In the genomic region with DNA sequence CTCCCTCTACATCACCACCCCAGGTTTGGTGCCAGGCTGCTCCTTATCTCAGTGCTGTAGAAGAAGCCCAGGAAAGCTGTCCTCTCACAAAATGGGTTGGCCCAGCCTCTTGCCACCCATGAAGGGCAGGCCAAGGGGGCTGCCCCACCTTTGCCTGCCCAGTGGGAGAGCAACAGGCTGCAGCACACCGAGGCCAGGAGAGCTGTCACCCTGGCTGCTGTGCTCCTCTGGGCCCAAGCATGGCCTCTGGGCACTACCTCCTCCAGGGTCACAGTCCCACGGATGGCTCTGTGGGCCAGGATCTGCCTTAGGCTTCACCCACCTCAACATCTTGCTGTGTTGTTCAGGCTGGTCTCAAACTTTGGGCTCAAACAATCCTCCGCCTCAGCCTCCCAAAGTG, we compare ENCODE assay signal across 20 cellular contexts. TPM values are rescaled to one million over a fixed set of nuclear protein-coding genes. Genes with fewer than 3 reads are reported as not detected.
DNase-seq lines count a peak whose midpoint lies in the region; ATAC-seq and TF ChIP-seq lines count a peak whose summit lies in the region.
"Had no signal": no experiment of that assay in that cellular context is flagged by ENCODE, and none has a peak within 500 bp of the region (broad histone marks: within the 10 kb centered on the region; RNA-seq: fewer than 3 reads in every experiment).

No MANE protein-coding gene starts in this region.

- peak overlapping the region; percentile 55 for H2BK5ac ChIP-seq in neuronal stem cell (ENCODE audit: low read length)

- no peak overlapping the region for H3K4me2 ChIP-seq in neuronal stem cell (ENCODE audit: insufficient read depth, low read length, poor library complexity, severe bottlenecking)

- no peak for TF ChIP-seq CTCF in left ventricle myocardium inferior (IDR thresholded peaks at IDR 0.05; ENCODE audit: borderline replicate concordance)
- no peak for TF ChIP-seq CTCF in testis (IDR thresholded peaks at IDR 0.05)
- TF ChIP-seq CTCF in nephron progenitor cell (IDR thresholded peaks at IDR 0.05): no peak

- H3K18ac ChIP-seq in neuronal stem cell (ENCODE audit: low read length): no peak overlapping the region

- intact Hi-C loops in Right ventricle myocardium inferior (cut with DNase I): no loop called here
- intact Hi-C loops in left ventricle myocardium inferior (cut with micrococcal nuclease): no loop called here
- intact Hi-C loops in dendritic cell treated with granulocyte-macrophage colony-stimulating factor and Interleukin-4, amounts not matched to agents 40 ng/mL and 50 ng/mL, for 4 days (cut with micrococcal nuclease): no loop called here
- intact Hi-C loops in testis (cut with DNase I; ENCODE audit: low total_unique reads): loop anchor here (5.0 kb wide), 1 partner anchor 49 kb away; the partner anchor contains the start of gene UQCC5

- no peak overlapping the region for H4K91ac ChIP-seq in neuronal stem cell (ENCODE audit: low read depth, low read length, poor library complexity)

- H3K9me3 ChIP-seq in left ventricle myocardium inferior (replicated peaks): no peaks in the 10 kb centered on the region
- H3K9me3 ChIP-seq in neuronal stem cell (replicated peaks in 1 of 2; ENCODE audit: control insufficient read depth in 2 of 2, insufficient read depth in 1 of 2, low read depth in 1 of 2, low read length in 2 of 2): no peaks in the 10 kb centered on the region
- no peaks in the 10 kb centered on the region for H3K9me3 ChIP-seq in testis
- H3K9me3 ChIP-seq: Caco-2 had no signal

- no peak overlapping the region for H3K9ac ChIP-seq in neuronal stem cell (ENCODE audit: low read depth, low read length, poor library complexity)
- H3K9ac ChIP-seq: GM23248 had no signal

- peaks cover 67% of the 10 kb centered on the region for H3K4me1 Mint-ChIP-seq in dendritic cell treated with granulocyte-macrophage colony-stimulating factor and Interleukin-4, amounts not matched to agents 40 ng/mL and 50 ng/mL, for 4 days (ENCODE audit: low read depth)
- H3K4me1 Mint-ChIP-seq in natural killer cell treated with Interleukin-12 subunit alpha and Interleukin-12 subunit beta and Interleukin-15 and Interleukin-18, amount 100 ng/mL, for 72 hours (ENCODE audit: low read depth in 2 of 2): peaks cover 0 to 12% of the 10 kb centered on the region in 2 donors
- H3K4me1 Mint-ChIP-seq in nephron progenitor cell: peaks cover 19% of the 10 kb centered on the region
- H3K4me1 Mint-ChIP-seq: B cell; CD4-positive, CD25-positive, alpha-beta regulatory T cell had no signal

- no peak overlapping the region for H2AFZ ChIP-seq in neuronal stem cell (ENCODE audit: low read length)
- H2AFZ ChIP-seq: GM23248 had no signal

- H2AK5ac ChIP-seq in neuronal stem cell (ENCODE audit: low read depth, low read length): no peak overlapping the region

- H3K27ac ChIP-seq in left ventricle myocardium inferior (replicated peaks) (no peak overlapping the region), neuronal stem cell (replicated peaks; ENCODE audit: low read length) (no peak overlapping the region), testis (peak overlapping the region; percentile 44 to 81)
- H3K27ac ChIP-seq: 22Rv1, GM23248 had no signal

- H3K4me1 ChIP-seq in left ventricle myocardium inferior: peaks cover 76% of the 10 kb centered on the region
- H3K4me1 ChIP-seq in neuronal stem cell (ENCODE audit: control insufficient read depth in 2 of 2, insufficient read depth in 1 of 2, low read depth in 1 of 2, low read length in 2 of 2): peaks cover 5 to 10% of the 10 kb centered on the region in 2 donors
- peaks cover 73% of the 10 kb centered on the region for H3K4me1 ChIP-seq in testis
- H3K4me1 ChIP-seq: Caco-2 had no signal

- no peak overlapping the region for H2BK15ac ChIP-seq in neuronal stem cell (ENCODE audit: low read length)

- no CpG with 5 or more reads among the region's 3 CpGs for WGBS in neuronal stem cell (ENCODE audit: extremely low coverage in 2 of 2, insufficient read length in 2 of 2, insufficient replicate concordance in 1 of 2), 2 donors
- 80 to 100% methylated on average over 1 to 3 of the region's 3 CpGs for WGBS in testis, 2 donors

- no peaks in the 10 kb centered on the region for H3K27me3 Mint-ChIP-seq in dendritic cell treated with granulocyte-macrophage colony-stimulating factor and Interleukin-4, amounts not matched to agents 40 ng/mL and 50 ng/mL, for 4 days
- no peaks in the 10 kb centered on the region for H3K27me3 Mint-ChIP-seq in natural killer cell treated with Interleukin-12 subunit alpha and Interleukin-12 subunit beta and Interleukin-15 and Interleukin-18, amount 100 ng/mL, for 72 hours
- H3K27me3 Mint-ChIP-seq in nephron progenitor cell (ENCODE audit: low read depth, poor library complexity): no peaks in the 10 kb centered on the region
- H3K27me3 Mint-ChIP-seq: B cell; CD4-positive, CD25-positive, alpha-beta regulatory T cell had no signal

- H2BK12ac ChIP-seq in neuronal stem cell (ENCODE audit: low read length): no peak overlapping the region

- H3K27me3 ChIP-seq in left ventricle myocardium inferior (ENCODE audit: low read depth) (no peaks in the 10 kb centered on the region), neuronal stem cell (ENCODE audit: control insufficient read depth in 3 of 3, insufficient read depth in 3 of 3, low read depth in 1 of 3, low read length in 3 of 3) (no peaks in the 10 kb centered on the region), testis (no peaks in the 10 kb centered on the region)

- peak; percentile 45 for DNase-seq in Right ventricle myocardium inferior (ENCODE audit: missing footprints)
- DNase-seq in left ventricle myocardium inferior: no peak
- DNase-seq in neuronal stem cell (ENCODE audit: low spot score): no peak
- DNase-seq in testis: no peak
- DNase-seq in natural killer cell treated with Interleukin-12 subunit alpha and Interleukin-12 subunit beta and Interleukin-15 and Interleukin-18, amount 100 ng/mL, for 72 hours (ENCODE audit: low spot score): no peak
- no peak for DNase-seq in nephron progenitor cell
- DNase-seq in mesenteric fat pad (ENCODE audit: low spot score): no peak
- DNase-seq: C1 segment of cervical spinal cord; Caco-2; CD4-positive, CD25-positive, alpha-beta regulatory T cell; CD8-positive, alpha-beta T cell; DMS153; DND-41; GM23248; H7; HCEC 1CT had no signal

- no peaks in the 10 kb centered on the region for H3K9me3 Mint-ChIP-seq in dendritic cell treated with granulocyte-macrophage colony-stimulating factor and Interleukin-4, amounts not matched to agents 40 ng/mL and 50 ng/mL, for 4 days
- H3K9me3 Mint-ChIP-seq in natural killer cell treated with Interleukin-12 subunit alpha and Interleukin-12 subunit beta and Interleukin-15 and Interleukin-18, amount 100 ng/mL, for 72 hours: no peaks in the 10 kb centered on the region
- no peaks in the 10 kb centered on the region for H3K9me3 Mint-ChIP-seq in nephron progenitor cell
- H3K9me3 Mint-ChIP-seq: CD4-positive, CD25-positive, alpha-beta regulatory T cell; CD8-positive, alpha-beta T cell had no signal

- H3K36me3 ChIP-seq in left ventricle myocardium inferior: peaks cover 83% of the 10 kb centered on the region
- peaks cover 73 to 97% of the 10 kb centered on the region in 2 donors for H3K36me3 ChIP-seq in neuronal stem cell (replicated peaks in 1 of 2; ENCODE audit: control insufficient read depth in 2 of 2, insufficient read depth in 2 of 2, low read length in 2 of 2)
- no peaks in the 10 kb centered on the region for H3K36me3 ChIP-seq in testis (ENCODE audit: low read depth, missing control alignments)

- no peak for TF ChIP-seq POLR2A in testis (IDR thresholded peaks at IDR 0.05)

- H3K79me1 ChIP-seq in neuronal stem cell (ENCODE audit: low read depth, low read length): peaks cover 1% of the 10 kb centered on the region

- H3K14ac ChIP-seq in neuronal stem cell (ENCODE audit: low read length): no peak overlapping the region

- peaks cover 100% of the 10 kb centered on the region for H3K36me3 Mint-ChIP-seq in dendritic cell treated with granulocyte-macrophage colony-stimulating factor and Interleukin-4, amounts not matched to agents 40 ng/mL and 50 ng/mL, for 4 days (ENCODE audit: low read depth)
- H3K36me3 Mint-ChIP-seq in natural killer cell treated with Interleukin-12 subunit alpha and Interleukin-12 subunit beta and Interleukin-15 and Interleukin-18, amount 100 ng/mL, for 72 hours: no peaks in the 10 kb centered on the region
- peaks cover 30% of the 10 kb centered on the region for H3K36me3 Mint-ChIP-seq in nephron progenitor cell (ENCODE audit: low read depth)

- no peak overlapping the region for H3K4me3 Mint-ChIP-seq in dendritic cell treated with granulocyte-macrophage colony-stimulating factor and Interleukin-4, amounts not matched to agents 40 ng/mL and 50 ng/mL, for 4 days
- H3K4me3 Mint-ChIP-seq in natural killer cell treated with Interleukin-12 subunit alpha and Interleukin-12 subunit beta and Interleukin-15 and Interleukin-18, amount 100 ng/mL, for 72 hours: no peak overlapping the region
- no peak overlapping the region for H3K4me3 Mint-ChIP-seq in nephron progenitor cell
- H3K4me3 Mint-ChIP-seq: B cell; CD4-positive, CD25-positive, alpha-beta regulatory T cell; CD8-positive, alpha-beta T cell had no signal

- no peak overlapping the region for H3K4ac ChIP-seq in neuronal stem cell (ENCODE audit: low read length)

- ATAC-seq in Right ventricle myocardium inferior: no peak
- no peak for ATAC-seq in natural killer cell treated with Interleukin-12 subunit alpha and Interleukin-12 subunit beta and Interleukin-15 and Interleukin-18, amount 100 ng/mL, for 72 hours
- ATAC-seq: CD8-positive, alpha-beta T cell had no signal

- H2BK120ac ChIP-seq in neuronal stem cell (ENCODE audit: low read depth, low read length): no peak overlapping the region

- H3K4me3 ChIP-seq in left ventricle myocardium inferior (no peak overlapping the region), neuronal stem cell (ENCODE audit: low read length in 2 of 2) (no peak overlapping the region), testis (no peak overlapping the region)
- H3K4me3 ChIP-seq: GM23248 had no signal

- peak overlapping the region; percentile 97 for H3K27ac Mint-ChIP-seq in dendritic cell treated with granulocyte-macrophage colony-stimulating factor and Interleukin-4, amounts not matched to agents 40 ng/mL and 50 ng/mL, for 4 days
- no peak overlapping the region for H3K27ac Mint-ChIP-seq in natural killer cell treated with Interleukin-12 subunit alpha and Interleukin-12 subunit beta and Interleukin-15 and Interleukin-18, amount 100 ng/mL, for 72 hours
- no peak overlapping the region for H3K27ac Mint-ChIP-seq in nephron progenitor cell
- H3K27ac Mint-ChIP-seq: B cell; CD4-positive, CD25-positive, alpha-beta regulatory T cell; CD8-positive, alpha-beta T cell had no signal

- H3K23ac ChIP-seq in neuronal stem cell (ENCODE audit: low read depth, low read length, poor library complexity): peak overlapping the region; percentile 25

- H4K8ac ChIP-seq in neuronal stem cell (ENCODE audit: low read depth, low read length): no peak overlapping the region

RNA-seq across cellular contexts. Expression of gene STAB1, which starts 6.4 kb away (rescaled TPM):
- 88.1 TPM for total RNA-seq in Right ventricle myocardium inferior
- total RNA-seq in left ventricle myocardium inferior: 67.2 TPM
- polyA plus RNA-seq in neuronal stem cell (2013, experiment 1 of 2): 0.10 TPM
- 0.03 TPM for polyA plus RNA-seq in neuronal stem cell (2013, experiment 2 of 2)
- 10 to 100 TPM; 58.6 to 71.9 TPM for total RNA-seq in testis
- 41.7 TPM for polyA plus RNA-seq in testis (ENCODE audit: insufficient read depth, low read depth, low replicate concordance)
- total RNA-seq in natural killer cell treated with Interleukin-12 subunit alpha and Interleukin-12 subunit beta and Interleukin-15 and Interleukin-18, amount 100 ng/mL, for 72 hours: under 1 TPM; 0.57 to 0.92 TPM
- total RNA-seq in mesenteric fat pad: 557 TPM
- total RNA-seq: GM23248 had no signal
- polyA plus RNA-seq: CD4-positive, CD25-positive, alpha-beta regulatory T cell; GM23248 had no signal

RNA-seq across cellular contexts. Expression of gene NISCH, which starts 33.3 kb away (rescaled TPM):
- total RNA-seq in Right ventricle myocardium inferior (45.6 TPM), left ventricle myocardium inferior (44.3 TPM), testis (100 to 1,000 TPM; 315 to 327 TPM), mesenteric fat pad (71.6 TPM)
- 58.8 TPM for polyA plus RNA-seq in neuronal stem cell (2013, experiment 1 of 2)
- 58.4 TPM for polyA plus RNA-seq in neuronal stem cell (2013, experiment 2 of 2)
- 166 TPM for polyA plus RNA-seq in testis (ENCODE audit: insufficient read depth, low read depth, low replicate concordance)
- 100 to 1,000 TPM in 1 of 2 donors, 10 to 100 TPM in 1; 72.5 to 116 TPM for total RNA-seq in natural killer cell treated with Interleukin-12 subunit alpha and Interleukin-12 subunit beta and Interleukin-15 and Interleukin-18, amount 100 ng/mL, for 72 hours

RNA-seq across cellular contexts. Expression of gene TNNC1, which starts 34.9 kb away (rescaled TPM):
- total RNA-seq in Right ventricle myocardium inferior (9,051 TPM), left ventricle myocardium inferior (8,962 TPM), testis (10 to 100 TPM; 11.3 to 23.2 TPM), mesenteric fat pad (not detected)
- 7.4 TPM for polyA plus RNA-seq in neuronal stem cell (2013, experiment 1 of 2)
- 6.4 TPM for polyA plus RNA-seq in neuronal stem cell (2013, experiment 2 of 2)
- 91.7 TPM for polyA plus RNA-seq in testis (ENCODE audit: insufficient read depth, low read depth, low replicate concordance)
- not detected for total RNA-seq in natural killer cell treated with Interleukin-12 subunit alpha and Interleukin-12 subunit beta and Interleukin-15 and Interleukin-18, amount 100 ng/mL, for 72 hours
- total RNA-seq: GM23248 had no signal
- polyA plus RNA-seq: GM23248 had no signal

RNA-seq across cellular contexts. Expression of gene SEMA3G, which starts 43.8 kb away (rescaled TPM):
- total RNA-seq in Right ventricle myocardium inferior (12.3 TPM), left ventricle myocardium inferior (9.2 TPM), testis (1 to 10 TPM; 1.7 to 2.1 TPM), mesenteric fat pad (144 TPM)
- 0.77 TPM for polyA plus RNA-seq in neuronal stem cell (2013, experiment 1 of 2)
- 0.87 TPM for polyA plus RNA-seq in neuronal stem cell (2013, experiment 2 of 2)
- polyA plus RNA-seq in testis (ENCODE audit: insufficient read depth, low read depth, low replicate concordance): 3.1 TPM
- total RNA-seq in natural killer cell treated with Interleukin-12 subunit alpha and Interleukin-12 subunit beta and Interleukin-15 and Interleukin-18, amount 100 ng/mL, for 72 hours: under 1 TPM in 1 of 2 donors, not detected in 1; 0.08 TPM
- total RNA-seq: GM23248 had no signal
- polyA plus RNA-seq: AG04450 had no signal

RNA-seq across cellular contexts. Expression of gene NT5DC2, which starts 44.9 kb away (rescaled TPM):
- 105 TPM for total RNA-seq in Right ventricle myocardium inferior
- 69.3 TPM for total RNA-seq in left ventricle myocardium inferior
- 246 TPM for polyA plus RNA-seq in neuronal stem cell (2013, experiment 1 of 2)
- 233 TPM for polyA plus RNA-seq in neuronal stem cell (2013, experiment 2 of 2)
- 100 to 1,000 TPM; 137 to 147 TPM for total RNA-seq in testis
- polyA plus RNA-seq in testis (ENCODE audit: insufficient read depth, low read depth, low replicate concordance): 92.4 TPM
- total RNA-seq in natural killer cell treated with Interleukin-12 subunit alpha and Interleukin-12 subunit beta and Interleukin-15 and Interleukin-18, amount 100 ng/mL, for 72 hours: 100 to 1,000 TPM in 1 of 2 donors, 10 to 100 TPM in 1; 59.7 to 166 TPM
- total RNA-seq in mesenteric fat pad: 38.5 TPM

Comparison
In these comparisons a context has a peak if more than half of its experiments do, and no peak if none do; other contexts are left out.
1. H3K27ac ChIP-seq: peak in testis (2 of 2); none in left ventricle myocardium inferior (single experiment) and neuronal stem cell (single experiment).
2. RNA of gene STAB1, which starts 6.4 kb away (total RNA-seq): 557 TPM in mesenteric fat pad (single experiment), 88.1 TPM in Right ventricle myocardium inferior (single experiment), 58.6 to 71.9 TPM in testis and 67.2 TPM in left ventricle myocardium inferior (single experiment); 0.57 to 0.92 TPM in natural killer cell treated with Interleukin-12 subunit alpha and Interleukin-12 subunit beta and Interleukin-15 and Interleukin-18, amount 100 ng/mL, for 72 hours; every median in the first group is over 10 times any median in the second.
3. RNA of gene TNNC1, which starts 34.9 kb away (total RNA-seq): 9,051 TPM in Right ventricle myocardium inferior (single experiment) and 8,962 TPM in left ventricle myocardium inferior (single experiment); 11.3 to 23.2 TPM in testis, not detected in natural killer cell treated with Interleukin-12 subunit alpha and Interleukin-12 subunit beta and Interleukin-15 and Interleukin-18, amount 100 ng/mL, for 72 hours and not detected in mesenteric fat pad (single experiment); every median in the first group is over 100 times any median in the second.